ENCODE assay signal across 38 cellular contexts in the genomic region with DNA sequence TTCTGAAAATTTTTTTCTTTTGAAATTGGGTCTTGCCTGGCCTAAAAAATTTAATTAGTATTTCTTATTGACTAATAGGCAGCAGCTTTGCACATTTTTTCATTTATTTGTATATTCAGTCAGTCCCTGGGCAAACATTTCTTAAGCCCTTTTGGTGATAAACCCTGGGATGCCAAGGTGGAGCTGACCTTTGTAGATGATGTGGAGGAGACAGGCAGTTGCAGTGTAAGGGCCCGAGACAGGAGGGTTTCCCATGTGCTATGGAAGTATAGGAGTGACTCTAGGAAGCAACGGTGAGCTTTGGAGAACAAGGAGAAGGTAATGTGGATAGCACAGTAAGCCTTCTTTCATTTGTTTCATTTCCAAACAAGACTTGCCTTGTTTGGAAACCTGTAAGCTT. TPM values are rescaled to one million over a fixed set of nuclear protein-coding genes. Genes with fewer than 3 reads are reported as not detected.
"Had no signal": no experiment of that assay in that cellular context is flagged by ENCODE, and none has a peak within 500 bp of the region (broad histone marks: within the 10 kb centered on the region; RNA-seq: fewer than 3 reads in every experiment).

No MANE protein-coding gene starts in this region.

- DNase-seq: activated CD4-positive, alpha-beta T cell treated with anti-CD3 and anti-CD28 coated beads, Interleukin-2, amount 10 ng/mL, durations not matched to agents 7 days and 5 days; activated CD4-positive, alpha-beta T cell treated with anti-CD3 and anti-CD28 coated beads, Interleukin-2, amount 50 U/mL, for 48 hours; activated CD8-positive, alpha-beta memory T cell treated with anti-CD3 and anti-CD28 coated beads, Interleukin-2, amount 50 U/mL, for 4 hours; activated effector memory CD4-positive, alpha-beta T cell treated with Interleukin-2 at 50 U/mL for 16 hours; activated naive CD4-positive, alpha-beta T cell treated with anti-CD3 and anti-CD28 coated beads, Interleukin-2, amount 10 ng/mL, durations not matched to agents 7 days and 5 days; activated naive CD8-positive, alpha-beta T cell treated with anti-CD3 and anti-CD28 coated beads, Interleukin-2, amount 50 U/mL, for 24 hours; activated T-cell treated with anti-CD3 and anti-CD28 coated beads for 4 hours; activated T-cell treated with anti-CD3 and anti-CD28 coated beads, Interleukin-2, amount 50 U/mL, for 4 hours; anterior cingulate cortex; caudate nucleus; cerebellar nuclear complex; cortex of kidney; KG1; NCI-H1092 treated with DMSO at 0.1 percent for 48 hours; NCI-H1417; NCI-H146; NCI-H187 treated with DMSO at 0.1 percent for 48 hours; NCI-H2081; NCI-H2171 treated with DMSO at 0.1 percent for 48 hours; NCI-H2227 treated with DMSO at 0.1 percent for 48 hours; NCI-H446; NCI-H524; NK-92 treated with Interleukin-12 subunit alpha and Interleukin-12 subunit beta, amount 100 ng/mL, for 24 hours; OCI-M1; SHP77; SW 1271; T-helper 1 cell; T1000; WERI-Rb-1 had no signal

- H3K27ac Mint-ChIP-seq: activated CD4-positive, alpha-beta T cell treated with anti-CD3 and anti-CD28 coated beads, Interleukin-2, amount 10 ng/mL, durations not matched to agents 7 days and 5 days; activated naive CD4-positive, alpha-beta T cell treated with anti-CD3 and anti-CD28 coated beads, Interleukin-2, amount 10 ng/mL, durations not matched to agents 7 days and 5 days; activated naive CD8-positive, alpha-beta T cell; activated naive CD8-positive, alpha-beta T cell treated with anti-CD3 and anti-CD28 coated beads, Interleukin-2, amount 50 U/mL, for 24 hours; activated T-helper 1 cell treated with anti-CD3 and anti-CD28 coated beads, Interleukin-12 subunit alpha, Interleukin-12 subunit beta, Interleukin-2, Interleukin-4 antibody, amounts not matched to agents 30 ng/mL and 10 ng/mL and 1 ng/mL, durations not matched to agents 14 hours and 24 hours and 36 hours; brain had no signal

- H3K4me3 Mint-ChIP-seq: activated CD4-positive, alpha-beta T cell treated with anti-CD3 and anti-CD28 coated beads, Interleukin-2, amount 10 ng/mL, durations not matched to agents 7 days and 5 days; activated naive CD4-positive, alpha-beta T cell treated with anti-CD3 and anti-CD28 coated beads, Interleukin-2, amount 10 ng/mL, durations not matched to agents 7 days and 5 days; activated naive CD8-positive, alpha-beta T cell; activated naive CD8-positive, alpha-beta T cell treated with anti-CD3 and anti-CD28 coated beads, Interleukin-2, amount 50 U/mL, for 24 hours; activated T-cell treated with anti-CD3 and anti-CD28 coated beads, Interleukin-2, amount 50 U/mL, for 4 hours; activated T-helper 1 cell treated with anti-CD3 and anti-CD28 coated beads, Interleukin-12 subunit alpha, Interleukin-12 subunit beta, Interleukin-2, Interleukin-4 antibody, amounts not matched to agents 30 ng/mL and 10 ng/mL and 1 ng/mL, durations not matched to agents 14 hours and 24 hours and 36 hours had no signal

- H3K9me3 Mint-ChIP-seq: activated CD4-positive, alpha-beta T cell treated with anti-CD3 and anti-CD28 coated beads, Interleukin-2, amount 10 ng/mL, durations not matched to agents 7 days and 5 days; activated naive CD8-positive, alpha-beta T cell treated with anti-CD3 and anti-CD28 coated beads, Interleukin-2, amount 50 U/mL, for 24 hours; activated T-cell treated with anti-CD3 and anti-CD28 coated beads, Interleukin-2, amount 50 U/mL, for 4 hours; activated T-helper 1 cell treated with anti-CD3 and anti-CD28 coated beads, Interleukin-12 subunit alpha, Interleukin-12 subunit beta, Interleukin-2, Interleukin-4 antibody, amounts not matched to agents 30 ng/mL and 10 ng/mL and 1 ng/mL, durations not matched to agents 14 hours and 24 hours and 36 hours had no signal

- H3K36me3 Mint-ChIP-seq: brain had no signal

- ATAC-seq: activated naive CD8-positive, alpha-beta T cell treated with anti-CD3 and anti-CD28 coated beads, Interleukin-2, amount 50 U/mL, for 24 hours; activated T-cell treated with anti-CD3 and anti-CD28 coated beads, Interleukin-2, amount 50 U/mL, for 4 hours; SK-N-SH treated with all-trans-retinoic acid at 6 μM for 48 hours had no signal

- H3K27ac ChIP-seq: SJSA1, WERI-Rb-1 had no signal

- H3K4me3 ChIP-seq: SJSA1 had no signal

- H3K27me3 ChIP-seq: SJSA1 had no signal

RNA-seq across cellular contexts. Expression of a gene that starts 56.4 kb away (rescaled TPM):
- total RNA-seq: activated CD4-positive, alpha-beta T cell treated with anti-CD3 and anti-CD28 coated beads, Interleukin-2, amount 10 ng/mL, durations not matched to agents 7 days and 5 days; activated T-cell treated with anti-CD3 and anti-CD28 coated beads, Interleukin-2, amount 50 U/mL, for 4 hours; bronchial epithelial cell; LHCN-M2; M059J; SJSA1; T-helper 2 cell treated with Interferon-gamma antibody and Interleukin-4, amounts not matched to agents 100 ng/mL and 5 ng/mL, for 36 hours had no signal
